Comparison of ENCODE assay signal across 18 cellular contexts in the genomic region with DNA sequence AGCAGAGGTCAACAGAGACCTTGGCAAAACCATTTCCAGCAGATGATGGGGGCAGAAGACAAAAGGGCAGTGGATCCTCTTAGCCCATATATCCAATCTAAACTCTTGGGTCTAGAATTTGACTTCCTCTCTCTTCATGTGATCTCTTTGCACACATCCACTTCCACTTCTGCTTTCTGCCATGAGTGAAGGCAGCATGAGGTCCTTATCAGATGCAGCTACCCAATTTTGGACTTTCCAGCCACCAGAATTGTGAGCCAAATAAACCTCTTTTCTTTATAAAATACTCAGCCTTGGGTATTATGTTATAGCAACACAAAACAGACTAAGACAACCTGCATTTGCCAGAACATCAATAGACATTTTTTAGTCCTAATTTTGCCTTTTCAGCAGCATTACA.
"Had no signal": no experiment of that assay in that cellular context is flagged by ENCODE, and none has a peak within 500 bp of the region (broad histone marks: within the 10 kb centered on the region; RNA-seq: fewer than 3 reads in every experiment).

No MANE protein-coding gene starts in this region.

- H3K27me3 Mint-ChIP-seq: activated CD4-positive, alpha-beta memory T cell treated with anti-CD3 and anti-CD28 coated beads, Interleukin-2, amount 10 ng/mL, durations not matched to agents 7 days and 5 days; activated CD4-positive, alpha-beta T cell treated with anti-CD3 and anti-CD28 coated beads for 36 hours had no signal

- H3K9me3 ChIP-seq: esophagus squamous epithelium, pancreas, suprapubic skin had no signal

- H3K27ac Mint-ChIP-seq: activated CD4-positive, alpha-beta memory T cell treated with anti-CD3 and anti-CD28 coated beads, Interleukin-2, amount 10 ng/mL, durations not matched to agents 7 days and 5 days; activated CD4-positive, alpha-beta T cell treated with anti-CD3 and anti-CD28 coated beads for 36 hours; activated T-cell treated with anti-CD3 and anti-CD28 coated beads, Interleukin-2, amount 50 U/mL, for 72 hours had no signal

- H3K4me1 ChIP-seq: esophagus squamous epithelium, lower lobe of right lung, pancreas, suprapubic skin, upper lobe of right lung had no signal

- H3K27me3 ChIP-seq: cardiac muscle cell, esophagus squamous epithelium, pancreas, suprapubic skin, upper lobe of right lung had no signal

- H3K27ac ChIP-seq: cardiac muscle cell, esophagus squamous epithelium, lower lobe of right lung, pancreas, suprapubic skin, upper lobe of right lung, WERI-Rb-1 had no signal

- DNase-seq: activated CD4-positive, alpha-beta memory T cell treated with anti-CD3 and anti-CD28 coated beads, Interleukin-2, amount 10 ng/mL, durations not matched to agents 7 days and 5 days; activated CD4-positive, alpha-beta T cell treated with anti-CD3 and anti-CD28 coated beads for 36 hours; activated CD8-positive, alpha-beta memory T cell treated with anti-CD3 and anti-CD28 coated beads, Interleukin-2, amount 50 U/mL, for 4 hours; activated gamma-delta T cell treated with Interleukin-2 at 50 U/mL for 16 hours; activated T-cell treated with anti-CD3 and anti-CD28 coated beads, Interleukin-2, amount 50 U/mL, for 72 hours; esophagus squamous epithelium; foreskin fibroblast; head of caudate nucleus; left cardiac atrium; lower lobe of right lung; midbrain; pancreas; stimulated activated CD4-positive, alpha-beta T cell treated with anti-CD3 and anti-CD28 coated beads, Interleukin-12 subunit alpha, Interleukin-12 subunit beta, amount 100 ng/mL, for 4 hours; stimulated activated naive CD8-positive, alpha-beta T cell treated with anti-CD3 and anti-CD28 coated beads, Interleukin-15, Interleukin-2, amounts not matched to agents 100 U/mL and 50 U/mL, for 24 hours; upper lobe of right lung; WERI-Rb-1 had no signal

- H3K4me1 Mint-ChIP-seq: activated CD4-positive, alpha-beta memory T cell treated with anti-CD3 and anti-CD28 coated beads, Interleukin-2, amount 10 ng/mL, durations not matched to agents 7 days and 5 days; activated CD4-positive, alpha-beta T cell treated with anti-CD3 and anti-CD28 coated beads for 36 hours had no signal

- ATAC-seq: activated CD4-positive, alpha-beta T cell treated with anti-CD3 and anti-CD28 coated beads for 36 hours; activated T-cell treated with anti-CD3 and anti-CD28 coated beads, Interleukin-2, amount 50 U/mL, for 72 hours; left cardiac atrium; lower lobe of right lung; pancreas; stimulated activated naive CD8-positive, alpha-beta T cell treated with anti-CD3 and anti-CD28 coated beads, Interleukin-15, Interleukin-2, amounts not matched to agents 100 U/mL and 50 U/mL, for 24 hours; upper lobe of right lung had no signal

- H3K36me3 ChIP-seq: cardiac muscle cell, esophagus squamous epithelium, lower lobe of right lung, pancreas, suprapubic skin, upper lobe of right lung, WERI-Rb-1 had no signal

- H3K4me3 ChIP-seq: cardiac muscle cell, esophagus squamous epithelium, lower lobe of right lung, pancreas, suprapubic skin, upper lobe of right lung had no signal

- H3K4me3 Mint-ChIP-seq: activated CD4-positive, alpha-beta memory T cell treated with anti-CD3 and anti-CD28 coated beads, Interleukin-2, amount 10 ng/mL, durations not matched to agents 7 days and 5 days; activated CD4-positive, alpha-beta T cell treated with anti-CD3 and anti-CD28 coated beads for 36 hours; activated T-cell treated with anti-CD3 and anti-CD28 coated beads, Interleukin-2, amount 50 U/mL, for 72 hours had no signal
